Comparison of ENCODE assay signal across 8 cellular contexts in the genomic region with DNA sequence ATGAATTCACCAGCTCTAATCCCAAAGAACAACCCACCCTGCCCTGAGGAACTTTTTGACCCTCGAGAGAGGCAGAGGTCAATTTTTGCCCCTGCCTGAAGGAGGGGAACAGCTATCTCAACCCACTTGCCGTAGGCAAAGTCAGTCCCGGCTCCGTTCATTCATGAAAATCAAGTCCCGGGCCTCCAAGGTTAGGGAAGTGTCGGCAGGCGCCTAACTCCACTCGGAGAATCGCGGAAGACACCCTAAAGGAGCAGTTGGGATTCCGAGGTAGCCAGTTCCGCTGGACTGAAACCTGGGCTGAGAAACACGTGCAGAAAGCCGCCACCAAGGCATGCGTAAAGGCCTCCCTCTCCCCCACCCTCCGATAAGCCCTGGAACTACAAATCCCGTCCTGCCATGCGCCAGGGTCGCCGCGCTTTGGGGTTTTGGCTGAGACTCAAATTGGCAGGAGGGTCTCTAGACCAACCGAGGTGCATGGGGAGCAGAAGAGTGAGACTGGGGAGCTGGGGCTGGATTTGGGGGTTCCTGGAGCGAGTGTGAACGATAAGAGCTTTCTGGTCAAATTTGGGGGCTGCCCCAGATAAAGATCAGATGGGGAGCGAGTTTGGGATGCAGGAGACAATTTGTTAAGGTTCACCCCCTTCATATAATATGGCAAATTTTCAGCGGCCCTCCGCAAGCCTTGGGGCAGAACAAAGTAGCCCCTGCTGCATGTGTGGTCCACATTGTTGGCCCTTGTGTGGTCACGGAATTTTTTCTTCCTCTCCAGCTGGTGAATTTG. TPM values are rescaled to one million over a fixed set of nuclear protein-coding genes. Genes with fewer than 3 reads are reported as not detected.
DNase-seq lines count a peak whose midpoint lies in the region; ATAC-seq, FAIRE-seq and TF ChIP-seq lines count a peak whose summit lies in the region.

TSS of gene TNPO2 (minus strand) at position 290 of the 784 bp plus-strand sequence. CDS start 2,955 bp downstream, outside the sequence.

- no peak for FAIRE-seq in RCC 7860 (lab: Jason Lieb, UNC)

- H3K4me1 Mint-ChIP-seq in IgD-negative memory B cell (peaks cover 25 to 28% (median 25%) of the 10 kb centered on the region in 3 donors), nephron progenitor cell (peaks cover 40% of the 10 kb centered on the region)
- H3K4me1 Mint-ChIP-seq in activated T-helper 17 cell treated with anti-CD3 and anti-CD28 coated beads, Interleukin-2, amount 50 U/mL, for 72 hours: peaks cover 24% of the 10 kb centered on the region

- no peaks in the 10 kb centered on the region for H3K27me3 Mint-ChIP-seq in IgD-negative memory B cell
- H3K27me3 Mint-ChIP-seq in activated T-helper 17 cell treated with anti-CD3 and anti-CD28 coated beads, Interleukin-2, amount 50 U/mL, for 72 hours: no peaks in the 10 kb centered on the region
- no peaks in the 10 kb centered on the region for H3K27me3 Mint-ChIP-seq in nephron progenitor cell (ENCODE audit: low read depth, poor library complexity)

- H3K36me3 Mint-ChIP-seq in IgD-negative memory B cell (peaks cover 5% of the 10 kb centered on the region), nephron progenitor cell (ENCODE audit: low read depth) (peaks cover 13% of the 10 kb centered on the region)
- peaks cover 65% of the 10 kb centered on the region for H3K36me3 Mint-ChIP-seq in activated T-helper 17 cell treated with anti-CD3 and anti-CD28 coated beads, Interleukin-2, amount 50 U/mL, for 72 hours (ENCODE audit: low read depth)

- H3K4me3 ChIP-seq in fibroblast of the aortic adventitia (ENCODE audit: low read depth, low read length): peak within 1 kb of the TSS; percentile 84

- peak; percentile 63 for DNase-seq in DMS 273 treated with DMSO at 0.1 percent for 48 hours (lab: John Stamatoyannopoulos, UW)
- peak; percentile 56 for DNase-seq in RCC 7860 (ENCODE audit: low spot score)
- DNase-seq in fibroblast of the aortic adventitia (ENCODE audit: low read depth): peak; percentile 57
- DNase-seq in nephron progenitor cell: peak; percentile 79
- DNase-seq in stromal cell of bone marrow (ENCODE audit: low read depth): peak; percentile 31

- H3K4me3 Mint-ChIP-seq in IgD-negative memory B cell (peak within 1 kb of the TSS; percentile 89 to 99 (median 98)), nephron progenitor cell (peak within 1 kb of the TSS; percentile 92)
- peak within 1 kb of the TSS; percentile 97 for H3K4me3 Mint-ChIP-seq in activated T-helper 17 cell treated with anti-CD3 and anti-CD28 coated beads, Interleukin-2, amount 50 U/mL, for 72 hours

- peak; percentile 34 for ATAC-seq in activated T-helper 17 cell treated with anti-CD3 and anti-CD28 coated beads, Interleukin-2, amount 50 U/mL, for 72 hours (replicated peaks)
- no peak for ATAC-seq in GM18520 (IDR thresholded peaks at IDR 0.05; ENCODE audit: unreplicated experiment)

- H3K27ac Mint-ChIP-seq in IgD-negative memory B cell (peak within 1 kb of the TSS; percentile 96 to 99 (median 98)), nephron progenitor cell (peak within 1 kb of the TSS; percentile 96)
- H3K27ac Mint-ChIP-seq in activated T-helper 17 cell treated with anti-CD3 and anti-CD28 coated beads, Interleukin-2, amount 50 U/mL, for 72 hours: peak within 1 kb of the TSS; percentile 98

- TF ChIP-seq CTCF in fibroblast of the aortic adventitia (IDR thresholded peaks at IDR 0.05; ENCODE audit: insufficient read depth, low read length) (no peak), nephron progenitor cell (IDR thresholded peaks at IDR 0.05) (no peak)

- H3K9me3 Mint-ChIP-seq in IgD-negative memory B cell: no peaks in the 10 kb centered on the region
- H3K9me3 Mint-ChIP-seq in activated T-helper 17 cell treated with anti-CD3 and anti-CD28 coated beads, Interleukin-2, amount 50 U/mL, for 72 hours: no peaks in the 10 kb centered on the region
- no peaks in the 10 kb centered on the region for H3K9me3 Mint-ChIP-seq in nephron progenitor cell

RNA-seq across cellular contexts. Expression of gene TNPO2, which starts in this region (rescaled TPM):
- 4.2 TPM for polyA plus RNA-seq in IgD-negative memory B cell
- 100 to 1,000 TPM in 1 of 2 donors, 10 to 100 TPM in 1; 71.9 to 106 TPM for total RNA-seq in activated T-helper 17 cell treated with anti-CD3 and anti-CD28 coated beads, Interleukin-2, amount 50 U/mL, for 72 hours
- 39.4 and 57.3 TPM in 2 replicates for total RNA-seq in fibroblast of the aortic adventitia (ENCODE audit: low replicate concordance)
